12 cellular contexts compared by ENCODE assay signal in the genomic region with DNA sequence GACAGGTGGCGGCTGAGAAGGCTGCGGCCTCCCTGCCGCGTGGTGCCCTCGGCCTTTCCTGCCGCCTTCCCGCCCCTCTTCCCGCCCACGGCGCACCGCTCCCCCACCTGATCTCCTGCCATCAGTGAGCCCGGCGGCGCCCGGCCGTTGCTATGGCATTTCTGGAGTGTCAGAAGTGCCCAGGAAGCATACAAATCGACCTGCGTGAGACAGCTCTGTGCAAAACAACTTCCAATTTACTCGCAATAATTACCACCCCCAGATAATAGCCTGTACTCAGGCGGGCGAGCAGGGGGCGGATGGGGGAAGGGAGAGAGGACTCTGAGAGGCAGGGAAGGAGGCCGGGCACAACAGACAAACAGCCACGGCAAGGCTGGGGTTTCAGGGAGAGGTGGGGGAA. TPM values are rescaled to one million over a fixed set of nuclear protein-coding genes. Genes with fewer than 3 reads are reported as not detected.
A peak's percentile ranks its signal among the peaks of the same experiment; 100 is the strongest.
DNase-seq lines count a peak whose midpoint lies in the region; ATAC-seq and TF ChIP-seq lines count a peak whose summit lies in the region.
"Had no signal": no experiment of that assay in that cellular context is flagged by ENCODE, and none has a peak within 500 bp of the region (broad histone marks: within the 10 kb centered on the region; RNA-seq: fewer than 3 reads in every experiment).

No MANE protein-coding gene starts in this region.

- no peak for TF ChIP-seq POLR2A in sigmoid colon (IDR thresholded peaks at IDR 0.05)

- H3K4me1 ChIP-seq in upper lobe of right lung: no peaks in the 10 kb centered on the region
- H3K4me1 ChIP-seq in sigmoid colon: no peaks in the 10 kb centered on the region

- H3K9me3 Mint-ChIP-seq in activated naive CD8-positive, alpha-beta T cell (ENCODE audit: low read depth): no peaks in the 10 kb centered on the region
- H3K9me3 Mint-ChIP-seq in activated naive CD8-positive, alpha-beta T cell treated with anti-CD3 and anti-CD28 coated beads, Interleukin-2, amount 50 U/mL, for 24 hours: no peaks in the 10 kb centered on the region
- H3K9me3 Mint-ChIP-seq: activated naive CD4-positive, alpha-beta T cell treated with anti-CD3 and anti-CD28 coated beads, Interleukin-2, amount 50 U/mL, for 72 hours had no signal

- intact Hi-C loops in upper lobe of right lung (cut with DNase I) (no loop called here), sigmoid colon (cut with DNase I) (loop anchor here (10.0 kb wide), 1 partner anchor 1141 kb away; the partner anchor contains the start of genes IL2RG and MED12)

- ATAC-seq in activated naive CD8-positive, alpha-beta T cell treated with anti-CD3 and anti-CD28 coated beads, Interleukin-2, amount 50 U/mL, for 24 hours: no peak
- no peak for ATAC-seq in T-helper 17 cell
- peak; percentile 83 for ATAC-seq in upper lobe of right lung
- ATAC-seq: activated naive CD4-positive, alpha-beta T cell treated with anti-CD3 and anti-CD28 coated beads, Interleukin-2, amount 50 U/mL, for 72 hours; Panc1 had no signal

- H3K4me3 ChIP-seq in upper lobe of right lung (no peak overlapping the region), sigmoid colon (no peak overlapping the region)

- WGBS in sigmoid colon, 2 donors: 5 to 11% methylated on average over 24 of the region's 24 CpGs

- H3K9me3 ChIP-seq in T-helper 17 cell (ENCODE audit: control insufficient read depth, low read length, poor library complexity, severe bottlenecking) (no peaks in the 10 kb centered on the region), upper lobe of right lung (no peaks in the 10 kb centered on the region), sigmoid colon (no peaks in the 10 kb centered on the region)

- peak overlapping the region; percentile 3 for H3K4me3 Mint-ChIP-seq in activated naive CD8-positive, alpha-beta T cell
- H3K4me3 Mint-ChIP-seq in activated naive CD8-positive, alpha-beta T cell treated with anti-CD3 and anti-CD28 coated beads, Interleukin-2, amount 50 U/mL, for 24 hours: no peak overlapping the region
- H3K4me3 Mint-ChIP-seq in T-helper 17 cell: peak overlapping the region; percentile 21

- H3K27me3 Mint-ChIP-seq in activated naive CD8-positive, alpha-beta T cell: peaks cover 3% of the 10 kb centered on the region
- peaks cover 31% of the 10 kb centered on the region for H3K27me3 Mint-ChIP-seq in activated naive CD8-positive, alpha-beta T cell treated with anti-CD3 and anti-CD28 coated beads, Interleukin-2, amount 50 U/mL, for 24 hours
- peaks cover 32% of the 10 kb centered on the region for H3K27me3 Mint-ChIP-seq in T-helper 17 cell

- no peak overlapping the region for H3K27ac Mint-ChIP-seq in activated naive CD8-positive, alpha-beta T cell
- H3K27ac Mint-ChIP-seq in activated naive CD8-positive, alpha-beta T cell treated with anti-CD3 and anti-CD28 coated beads, Interleukin-2, amount 50 U/mL, for 24 hours: no peak overlapping the region
- no peak overlapping the region for H3K27ac Mint-ChIP-seq in T-helper 17 cell
- H3K27ac Mint-ChIP-seq: activated naive CD4-positive, alpha-beta T cell treated with anti-CD3 and anti-CD28 coated beads, Interleukin-2, amount 50 U/mL, for 72 hours had no signal

- peaks cover 2% of the 10 kb centered on the region for H3K36me3 Mint-ChIP-seq in activated naive CD8-positive, alpha-beta T cell
- H3K36me3 Mint-ChIP-seq in activated naive CD8-positive, alpha-beta T cell treated with anti-CD3 and anti-CD28 coated beads, Interleukin-2, amount 50 U/mL, for 24 hours (ENCODE audit: low read depth): no peaks in the 10 kb centered on the region
- peaks cover 3% of the 10 kb centered on the region for H3K36me3 Mint-ChIP-seq in T-helper 17 cell (ENCODE audit: low read depth)
- H3K36me3 Mint-ChIP-seq: activated naive CD4-positive, alpha-beta T cell treated with anti-CD3 and anti-CD28 coated beads, Interleukin-2, amount 50 U/mL, for 72 hours had no signal

- no peak overlapping the region for H3K27ac ChIP-seq in upper lobe of right lung
- H3K27ac ChIP-seq in sigmoid colon: no peak overlapping the region
- H3K27ac ChIP-seq: KMS-11 had no signal

- no peak for TF ChIP-seq CTCF in upper lobe of right lung (IDR thresholded peaks at IDR 0.05)
- no peak for TF ChIP-seq CTCF in sigmoid colon (IDR thresholded peaks at IDR 0.05)

- H3K4me1 Mint-ChIP-seq in activated naive CD8-positive, alpha-beta T cell (ENCODE audit: low read depth): peaks cover 1% of the 10 kb centered on the region
- H3K4me1 Mint-ChIP-seq in activated naive CD8-positive, alpha-beta T cell treated with anti-CD3 and anti-CD28 coated beads, Interleukin-2, amount 50 U/mL, for 24 hours: peaks cover 1% of the 10 kb centered on the region
- H3K4me1 Mint-ChIP-seq in T-helper 17 cell: peaks cover 6% of the 10 kb centered on the region

- H3K36me3 ChIP-seq in upper lobe of right lung: no peaks in the 10 kb centered on the region
- no peaks in the 10 kb centered on the region for H3K36me3 ChIP-seq in sigmoid colon

- H3K27me3 ChIP-seq in upper lobe of right lung (no peaks in the 10 kb centered on the region), sigmoid colon (peaks cover 0 to 3% (median 0%) of the 10 kb centered on the region in 3 donors)

- no peak for DNase-seq in activated naive CD8-positive, alpha-beta T cell treated with anti-CD3 and anti-CD28 coated beads, Interleukin-2, amount 50 U/mL, for 24 hours
- DNase-seq in T-helper 17 cell (no peak), left kidney (ENCODE audit: low read depth, low spot score) (peak; percentile 75), upper lobe of right lung (peak; percentile 78), sigmoid colon (no peak), ureter (ENCODE audit: low spot score) (no peak)
- DNase-seq in stimulated activated CD4-positive, alpha-beta T cell treated with anti-CD3 and anti-CD28 coated beads, Interleukin-15, amount 100 ng/mL, for 24 hours: no peak
- DNase-seq: kidney glomerular epithelial cell had no signal

- TF ChIP-seq EP300 in sigmoid colon (IDR thresholded peaks at IDR 0.05): no peak

RNA-seq across cellular contexts. Expression of gene ERCC6L, which starts 16.6 kb away (rescaled TPM):
- under 1 TPM in 1 of 2 donors, not detected in 1; 0.10 TPM for total RNA-seq in T-helper 17 cell
- not detected for total RNA-seq in upper lobe of right lung
- under 1 TPM in 2 of 4 donors, not detected in 2; under 0.01 to 0.16 TPM for total RNA-seq in sigmoid colon
- 1 to 10 TPM in 1 of 3 donors, under 1 TPM in 1, not detected in 1; 0.23 to 2.4 TPM for polyA plus RNA-seq in sigmoid colon
- 0.26 TPM for total RNA-seq in ureter

RNA-seq across cellular contexts. Expression of gene RPS4X, which starts 21.6 kb away (rescaled TPM):
- 1,000 to 10,000 TPM; 1,445 to 1,548 TPM for total RNA-seq in T-helper 17 cell
- 640 TPM for total RNA-seq in upper lobe of right lung
- total RNA-seq in sigmoid colon: 1,000 to 10,000 TPM in 3 of 4 donors, 100 to 1,000 TPM in 1; 842 to 1,555 (median 1,107) TPM
- polyA plus RNA-seq in sigmoid colon: 1,000 to 10,000 TPM; 1,029 to 2,141 (median 1,186) TPM
- total RNA-seq in ureter: 1,737 TPM

RNA-seq across cellular contexts. Expression of gene CITED1, which starts 50.3 kb away (rescaled TPM):
- total RNA-seq in T-helper 17 cell (1 to 10 TPM in 1 of 2 donors, not detected in 1; 1.5 TPM), upper lobe of right lung (0.43 TPM), sigmoid colon (under 1 TPM in 1 of 4 donors, not detected in 3; 0.99 TPM), ureter (not detected)
- polyA plus RNA-seq in sigmoid colon: 1 to 10 TPM in 1 of 3 donors, under 1 TPM in 1, not detected in 1; 0.52 to 2.4 TPM

Comparison
In these comparisons a context has a peak if more than half of its experiments do, and no peak if none do; other contexts are left out.
1. DNase-seq: peak in left kidney (single experiment) and upper lobe of right lung (single experiment); none in activated naive CD8-positive, alpha-beta T cell treated with anti-CD3 and anti-CD28 coated beads, Interleukin-2, amount 50 U/mL, for 24 hours (single experiment), T-helper 17 cell (0 of 3), stimulated activated CD4-positive, alpha-beta T cell treated with anti-CD3 and anti-CD28 coated beads, Interleukin-15, amount 100 ng/mL, for 24 hours (single experiment), sigmoid colon (single experiment) and ureter (single experiment).